8 cellular contexts compared by ENCODE assay signal in genomic region chr2:234257859-234258561, GRCh38.
DNase-seq lines count a peak whose midpoint lies in the region; ATAC-seq, FAIRE-seq and TF ChIP-seq lines count a peak whose summit lies in the region.

No MANE protein-coding gene starts in this region.

- H3K9me3 Mint-ChIP-seq in stimulated activated naive B cell treated with anti-CD40 and anti-IgM and Interleukin-4, amounts not matched to agents 10 μg/mL and 1 μg/mL and 100 μg/mL, for 72 hours: peaks cover 0 to 2% of the 10 kb centered on the region in 2 donors

- H3K27ac Mint-ChIP-seq in stimulated activated naive B cell treated with anti-CD40 and anti-IgM and Interleukin-4, amounts not matched to agents 10 μg/mL and 1 μg/mL and 100 μg/mL, for 72 hours: no peak overlapping the region

- peaks cover 0 to 2% of the 10 kb centered on the region in 2 donors for H3K36me3 Mint-ChIP-seq in stimulated activated naive B cell treated with anti-CD40 and anti-IgM and Interleukin-4, amounts not matched to agents 10 μg/mL and 1 μg/mL and 100 μg/mL, for 72 hours

- peaks cover 0 to 2% of the 10 kb centered on the region in 2 donors for H3K4me1 Mint-ChIP-seq in stimulated activated naive B cell treated with anti-CD40 and anti-IgM and Interleukin-4, amounts not matched to agents 10 μg/mL and 1 μg/mL and 100 μg/mL, for 72 hours

- H3K27ac ChIP-seq in osteoblast (ENCODE audit: low read depth, low read length): peak overlapping the region; percentile 96

- no peak for TF ChIP-seq POLR2A in H54 (IDR thresholded peaks at IDR 0.05; ENCODE audit: low read depth, low read length)

- H3K4me3 Mint-ChIP-seq in stimulated activated naive B cell treated with anti-CD40 and anti-IgM and Interleukin-4, amounts not matched to agents 10 μg/mL and 1 μg/mL and 100 μg/mL, for 72 hours: no peak overlapping the region

- no peak for ATAC-seq in stimulated activated naive B cell treated with anti-CD40 and anti-IgM and Interleukin-4, amounts not matched to agents 10 μg/mL and 1 μg/mL and 100 μg/mL, for 72 hours (replicated peaks)

- DNase-seq in AG08395 (ENCODE audit: low spot score) (peak; percentile 96), H54 (ENCODE audit: insufficient read length, low spot score) (peak; percentile 83), SK-N-DZ (ENCODE audit: low spot score) (peak; percentile 21), fibroblast of gingiva (ENCODE audit: low read depth) (peak; percentile 84), osteoblast (ENCODE audit: insufficient read length, low spot score, missing footprints) (peak; percentile 97)
- no peak for DNase-seq in NK-92 treated with Interleukin-12 subunit alpha and Interleukin-12 subunit beta, amount 100 ng/mL, for 24 hours (lab: John Stamatoyannopoulos, UW)
- no peak for DNase-seq in activated CD4-positive, CD25-positive, alpha-beta regulatory T cell treated with anti-CD3 and anti-CD28 coated beads, Interleukin-2, amount 50 U/mL, for 72 hours
- DNase-seq in stimulated activated naive B cell treated with anti-CD40 and anti-IgM and Interleukin-4, amounts not matched to agents 10 μg/mL and 1 μg/mL and 100 μg/mL, for 72 hours: no peak

- no peaks in the 10 kb centered on the region for H3K9me3 ChIP-seq in osteoblast (ENCODE audit: low read depth, low read length)

- no peak overlapping the region for H3K4me3 ChIP-seq in osteoblast (ENCODE audit: insufficient read depth, low read length)

- no peaks in the 10 kb centered on the region for H4K20me1 ChIP-seq in osteoblast (ENCODE audit: insufficient read depth, low read length)

- H3K4me2 ChIP-seq in osteoblast (ENCODE audit: insufficient read depth, low read length): peak overlapping the region; percentile 49

- H3K27me3 Mint-ChIP-seq in stimulated activated naive B cell treated with anti-CD40 and anti-IgM and Interleukin-4, amounts not matched to agents 10 μg/mL and 1 μg/mL and 100 μg/mL, for 72 hours: peaks cover 25 to 51% of the 10 kb centered on the region in 2 donors

- no peaks in the 10 kb centered on the region for H3K27me3 ChIP-seq in osteoblast (ENCODE audit: insufficient read depth, low read length)

- peak; percentile 83 for TF ChIP-seq CTCF in osteoblast (IDR thresholded peaks at IDR 0.05; ENCODE audit: extremely low read depth, low read depth, low read length)

- FAIRE-seq in H54 (lab: Jason Lieb, UNC): peak; percentile 91

- H2AFZ ChIP-seq in osteoblast (ENCODE audit: low read length): peak overlapping the region; percentile 24

- H3K79me2 ChIP-seq in osteoblast (ENCODE audit: insufficient read depth, low read length): no peaks in the 10 kb centered on the region

- peaks cover 17% of the 10 kb centered on the region for H3K4me1 ChIP-seq in osteoblast (ENCODE audit: insufficient read depth, low read length)

- H3K36me3 ChIP-seq in osteoblast (ENCODE audit: insufficient read depth, low read length): no peaks in the 10 kb centered on the region

Comparison
In these comparisons a context has a peak if more than half of its experiments do, and no peak if none do; other contexts are left out.
1. DNase-seq: peak in AG08395 (single experiment), H54 (single experiment), SK-N-DZ (single experiment), fibroblast of gingiva (single experiment) and osteoblast (single experiment); none in NK-92 treated with Interleukin-12 subunit alpha and Interleukin-12 subunit beta, amount 100 ng/mL, for 24 hours (single experiment), activated CD4-positive, CD25-positive, alpha-beta regulatory T cell treated with anti-CD3 and anti-CD28 coated beads, Interleukin-2, amount 50 U/mL, for 72 hours (single experiment) and stimulated activated naive B cell treated with anti-CD40 and anti-IgM and Interleukin-4, amounts not matched to agents 10 μg/mL and 1 μg/mL and 100 μg/mL, for 72 hours (single experiment).